Comparison of ENCODE assay signal across 8 cellular contexts in genomic region chr2:171522057-171522803, GRCh38. TPM values are rescaled to one million over a fixed set of nuclear protein-coding genes. Genes with fewer than 3 reads are reported as not detected.
DNase-seq lines count a peak whose midpoint lies in the region; ATAC-seq and TF ChIP-seq lines count a peak whose summit lies in the region.

Gene CYBRD1 (plus strand): TSS chr2:171522474. CDS start chr2:171522546, 72 bp downstream.

- peak within 1 kb of the TSS; percentile 64 to 90 for H3K4me3 ChIP-seq in HCT116 (replicated peaks in 1 of 2; ENCODE audit: low read depth in 1 of 2, low read length in 2 of 2)
- H3K4me3 ChIP-seq in heart left ventricle: peak within 1 kb of the TSS; percentile 78 to 97 (median 86)
- H3K4me3 ChIP-seq in ovary: peak within 1 kb of the TSS; percentile 98

- H3K9me2 ChIP-seq in HCT116 (ENCODE audit: insufficient read depth): no peaks in the 10 kb centered on the region

- 0 to 1% (median 1%) methylated on average over 22 to 46 of the region's 46 CpGs for WGBS in heart left ventricle, 4 donors
- WGBS in ovary, 3 donors: 0 to 1% (median 0%) methylated on average over 46 of the region's 46 CpGs

- DNase-seq in activated CD4-positive, alpha-beta T cell treated with anti-CD3 and anti-CD28 coated beads for 36 hours: peak; percentile 48
- DNase-seq in activated CD4-positive, alpha-beta T cell treated with anti-CD3 and anti-CD28 coated beads for 1 hour: no peak
- DNase-seq in HCT116 (ENCODE audit: low read depth, low spot score) (no peak), NCI-H226 (peak; percentile 82), amniotic epithelial cell (ENCODE audit: low read depth) (peak; percentile 63), heart left ventricle (peak; percentile 84 to 93 (median 90)), ovary (peak; percentile 88 to 91 (median 89)), NCI-H2081 (lab: John Stamatoyannopoulos, UW) (no peak)

- no peaks in the 10 kb centered on the region for H4K20me1 ChIP-seq in HCT116 (ENCODE audit: insufficient read depth)

- H2AFZ ChIP-seq in HCT116 (ENCODE audit: low read depth, low read length, poor library complexity, severe bottlenecking): peak within 1 kb of the TSS; percentile 98

- no peaks in the 10 kb centered on the region for H3K27me3 ChIP-seq in HCT116 (ENCODE audit: insufficient read depth, low read length)
- no peaks in the 10 kb centered on the region for H3K27me3 ChIP-seq in heart left ventricle
- H3K27me3 ChIP-seq in ovary: no peaks in the 10 kb centered on the region

- RAD21 ChIA-PET in HCT116 (lab: Charles Lee; ENCODE audit: low non-redundant PET in 1 of 2, low total read pairs in 2 of 2, uncharacterized antibody in 2 of 2, unreplicated experiment in 2 of 2): no interaction called here

- no peak for TF ChIP-seq EP300 in ovary (IDR thresholded peaks at IDR 0.05)

- H3K27ac ChIP-seq in HCT116 (ENCODE audit: low read depth, low read length): peak within 1 kb of the TSS; percentile 57
- H3K27ac ChIP-seq in heart left ventricle: peak within 1 kb of the TSS; percentile 81 to 95 (median 92)
- peak within 1 kb of the TSS; percentile 92 to 94 for H3K27ac ChIP-seq in ovary

- H3K27ac Mint-ChIP-seq in activated CD4-positive, alpha-beta T cell treated with anti-CD3 and anti-CD28 coated beads for 36 hours: peak within 1 kb of the TSS; percentile 73

- H3K36me3 ChIP-seq in HCT116 (ENCODE audit: control insufficient read depth in 1 of 2, insufficient read depth in 2 of 2, low read length in 2 of 2) (no peaks in the 10 kb centered on the region), heart left ventricle (no peaks in the 10 kb centered on the region), ovary (no peaks in the 10 kb centered on the region)

- no peaks in the 10 kb centered on the region for H3K9me3 Mint-ChIP-seq in activated CD4-positive, alpha-beta T cell treated with anti-CD3 and anti-CD28 coated beads for 36 hours (ENCODE audit: low read depth)

- peaks cover 43% of the 10 kb centered on the region for H3K27me3 Mint-ChIP-seq in activated CD4-positive, alpha-beta T cell treated with anti-CD3 and anti-CD28 coated beads for 36 hours

- H3K4me2 ChIP-seq in HCT116 (ENCODE audit: low read length): peak within 1 kb of the TSS; percentile 100

- intact Hi-C loops in activated CD4-positive, alpha-beta T cell treated with anti-CD3 and anti-CD28 coated beads for 36 hours (cut with DNase I, micrococcal nuclease): loop anchor here in 1 of 2 experiments (5.0 kb wide), 1 partner anchor 550 kb away; no protein-coding TSS in a partner anchor
- intact Hi-C loops in HCT116 (cut with micrococcal nuclease): no loop called here
- intact Hi-C loops in heart left ventricle (cut with DNase I): loop anchor here in 7 of 10 donors (2.0 to 10.0 kb wide), 4 partner anchors 87 to 165 kb away; partner anchors contain the start of genes DCAF17 (in 7 of the 7), METTL8 (in 6 of the 7) and DYNC1I2 (in 1 of the 7)
- intact Hi-C loops in ovary (cut with DNase I): loop anchor here in 2 of 4 donors (2.0 to 10.0 kb wide), 2 partner anchors 87 kb away; partner anchors contain the start of genes DCAF17 (in 2 of the 2) and METTL8 (in 1 of the 2)

- POLR2A ChIA-PET in activated CD4-positive, alpha-beta T cell treated with anti-CD3 and anti-CD28 coated beads for 36 hours (lab: Charles Lee): no interaction called here
- POLR2A ChIA-PET in HCT116 (lab: Charles Lee): no interaction called here

- no peak for TF ChIP-seq RAD21 in HCT116 (IDR thresholded peaks at IDR 0.05; ENCODE audit: low read depth)

- peak; percentile 48 for ATAC-seq in activated CD4-positive, alpha-beta T cell treated with anti-CD3 and anti-CD28 coated beads for 36 hours
- ATAC-seq in HCT116 (peak; percentile 69), heart left ventricle (peak; percentile 65 to 90 (median 86))

- peaks cover 16% of the 10 kb centered on the region for H3K4me1 Mint-ChIP-seq in activated CD4-positive, alpha-beta T cell treated with anti-CD3 and anti-CD28 coated beads for 36 hours

- TF ChIP-seq CTCF in HCT116 (IDR thresholded peaks at IDR 0.05 in 2 of 3, conservative IDR thresholded peaks at IDR 0.05 in 1 of 3; ENCODE audit: borderline replicate concordance in 1 of 3, insufficient read depth in 1 of 3, low read depth in 2 of 3, low read length in 2 of 3) (peak in 1 of 3 experiments; percentile 9; a peak in 1 of 6 replicates), heart left ventricle (IDR thresholded peaks at IDR 0.05) (peak in 1 of 12 donors; percentile 17), ovary (IDR thresholded peaks at IDR 0.05) (peak in 1 of 3 donors; percentile 8)

- H3K79me2 ChIP-seq in HCT116 (ENCODE audit: insufficient read depth, low read length): no peaks in the 10 kb centered on the region

- BruUV-seq in HCT116 (replicated peaks; lab: Mats Ljungman, UMichigan): no TSS peak

- H3K9me3 ChIP-seq in HCT116 (ENCODE audit: control insufficient read depth in 1 of 2, insufficient read depth in 1 of 2, low read depth in 1 of 2, low read length in 2 of 2) (no peaks in the 10 kb centered on the region), heart left ventricle (no peaks in the 10 kb centered on the region), ovary (no peaks in the 10 kb centered on the region)

- peak within 1 kb of the TSS; percentile 77 for H3K4me3 Mint-ChIP-seq in activated CD4-positive, alpha-beta T cell treated with anti-CD3 and anti-CD28 coated beads for 36 hours

- H3K36me3 Mint-ChIP-seq in activated CD4-positive, alpha-beta T cell treated with anti-CD3 and anti-CD28 coated beads for 36 hours (ENCODE audit: low read depth): no peaks in the 10 kb centered on the region

- TF ChIP-seq POLR2A in HCT116 (IDR thresholded peaks at IDR 0.05; ENCODE audit: borderline replicate concordance, extremely low read depth, insufficient read depth, insufficient read length) (no peak), heart left ventricle (IDR thresholded peaks at IDR 0.05) (peak in 1 of 2 donors; percentile 75), ovary (IDR thresholded peaks at IDR 0.05) (peak; percentile 70)

- peaks cover 14 to 23% of the 10 kb centered on the region in 2 experiments for H3K4me1 ChIP-seq in HCT116 (ENCODE audit: control insufficient read depth in 1 of 2, insufficient read depth in 2 of 2, low read length in 2 of 2)
- peaks cover 0 to 43% (median 20%) of the 10 kb centered on the region in 12 donors for H3K4me1 ChIP-seq in heart left ventricle
- H3K4me1 ChIP-seq in ovary (ENCODE audit: insufficient read depth): peaks cover 9% of the 10 kb centered on the region

- H3K9ac ChIP-seq in HCT116 (ENCODE audit: low read length): peak within 1 kb of the TSS; percentile 75

- CTCF ChIA-PET in activated CD4-positive, alpha-beta T cell treated with anti-CD3 and anti-CD28 coated beads for 36 hours (lab: Charles Lee): interaction anchor here (1.0 to 2.2 kb wide), 2 partner anchors 8 to 10 kb away, joined by 3 to 10 read pairs; no protein-coding TSS in a partner anchor
- CTCF ChIA-PET in HCT116 (lab: Charles Lee): interaction anchor here (1.1 kb wide), 1 partner anchor 9 kb away, joined by 4 read pairs; no protein-coding TSS in a partner anchor

TF ChIP-seq in HCT116, 20 proteins besides CTCF, POLR2A, EP300 and RAD21:
- TF ChIP-seq POLR2AphosphoS5 (IDR thresholded peaks at IDR 0.05; ENCODE audit: low read depth, low read length) (peak; percentile 53; the same call in 1 of the 2 replicates), MAX (IDR thresholded peaks at IDR 0.05) (peak; percentile 54; the same call in 1 of the 2 replicates), SIN3A (IDR thresholded peaks at IDR 0.05; ENCODE audit: low read depth) (no peak), ZNF274 (IDR thresholded peaks at IDR 0.05; ENCODE audit: low read depth, low read length) (no peak), JUND (IDR thresholded peaks at IDR 0.05) (no peak), CBX3 (IDR thresholded peaks at IDR 0.05; ENCODE audit: low read depth) (no peak), ELF1 (IDR thresholded peaks at IDR 0.05; ENCODE audit: borderline replicate concordance, low read depth) (no peak)

RNA-seq across cellular contexts. Expression of gene CYBRD1, which starts in this region (rescaled TPM):
- total RNA-seq in activated CD4-positive, alpha-beta T cell treated with anti-CD3 and anti-CD28 coated beads for 36 hours: 1 to 10 TPM in 1 of 2 experiments, under 1 TPM in 1; 0.74 to 1.4 TPM
- total RNA-seq in HCT116 (2021; ENCODE audit: unreplicated experiment) (14.9 TPM), heart left ventricle (100 to 1,000 TPM in 1 of 9 donors, 10 to 100 TPM in 8; 19.3 to 138 (median 49.9) TPM), ovary (100 to 1,000 TPM; 158 to 245 (median 191) TPM)
- 9.3 and 12.4 TPM in 2 replicates for polyA plus RNA-seq in HCT116 (2012)
- polyA plus RNA-seq in heart left ventricle (10 to 100 TPM; 21.8 to 28.2 TPM), ovary (100 to 1,000 TPM; 147 to 248 TPM)

Comparison
In these comparisons a context has a peak if more than half of its experiments do, and no peak if none do; other contexts are left out.
1. RNA of gene CYBRD1 (polyA plus RNA-seq): 147 to 248 TPM in ovary; 21.8 to 28.2 TPM in heart left ventricle; every median in the first group is over 4 times any median in the second.
2. DNase-seq: peak in activated CD4-positive, alpha-beta T cell treated with anti-CD3 and anti-CD28 coated beads for 36 hours (single experiment), NCI-H226 (single experiment), amniotic epithelial cell (single experiment), heart left ventricle (5 of 5) and ovary (5 of 5); none in activated CD4-positive, alpha-beta T cell treated with anti-CD3 and anti-CD28 coated beads for 1 hour (single experiment), HCT116 (single experiment) and NCI-H2081 (0 of 2).
3. Peak in every context shown above with its lines, with median percentiles within 50 percentile points of each other: ATAC-seq, H3K27ac ChIP-seq and H3K4me3 ChIP-seq.